Comparison of ENCODE assay signal across 2 cellular contexts in the genomic region with DNA sequence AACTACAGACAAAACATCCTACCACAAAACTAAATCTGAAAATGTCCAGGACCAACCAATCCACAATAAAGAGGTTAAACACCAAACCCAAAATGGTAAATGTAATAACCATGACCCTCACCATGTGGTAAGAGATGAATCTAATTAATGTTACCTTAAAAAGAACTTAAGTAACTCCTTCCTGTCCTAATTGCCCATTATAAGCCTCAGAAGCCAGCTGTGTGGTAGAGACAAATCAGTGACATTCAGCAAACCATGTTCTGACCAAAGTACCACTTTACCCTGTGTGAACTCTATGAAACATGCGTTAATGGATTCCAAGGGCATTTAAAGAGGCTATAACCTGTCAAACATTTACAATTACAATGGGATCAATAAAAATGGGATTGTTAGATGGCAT.
TF ChIP-seq lines count a peak whose summit lies in the region.

No MANE protein-coding gene starts in this region.

TF ChIP-seq in neural cell, 6 proteins besides CTCF, POLR2A, EP300 and RAD21:
- TF ChIP-seq, protein P1, sequence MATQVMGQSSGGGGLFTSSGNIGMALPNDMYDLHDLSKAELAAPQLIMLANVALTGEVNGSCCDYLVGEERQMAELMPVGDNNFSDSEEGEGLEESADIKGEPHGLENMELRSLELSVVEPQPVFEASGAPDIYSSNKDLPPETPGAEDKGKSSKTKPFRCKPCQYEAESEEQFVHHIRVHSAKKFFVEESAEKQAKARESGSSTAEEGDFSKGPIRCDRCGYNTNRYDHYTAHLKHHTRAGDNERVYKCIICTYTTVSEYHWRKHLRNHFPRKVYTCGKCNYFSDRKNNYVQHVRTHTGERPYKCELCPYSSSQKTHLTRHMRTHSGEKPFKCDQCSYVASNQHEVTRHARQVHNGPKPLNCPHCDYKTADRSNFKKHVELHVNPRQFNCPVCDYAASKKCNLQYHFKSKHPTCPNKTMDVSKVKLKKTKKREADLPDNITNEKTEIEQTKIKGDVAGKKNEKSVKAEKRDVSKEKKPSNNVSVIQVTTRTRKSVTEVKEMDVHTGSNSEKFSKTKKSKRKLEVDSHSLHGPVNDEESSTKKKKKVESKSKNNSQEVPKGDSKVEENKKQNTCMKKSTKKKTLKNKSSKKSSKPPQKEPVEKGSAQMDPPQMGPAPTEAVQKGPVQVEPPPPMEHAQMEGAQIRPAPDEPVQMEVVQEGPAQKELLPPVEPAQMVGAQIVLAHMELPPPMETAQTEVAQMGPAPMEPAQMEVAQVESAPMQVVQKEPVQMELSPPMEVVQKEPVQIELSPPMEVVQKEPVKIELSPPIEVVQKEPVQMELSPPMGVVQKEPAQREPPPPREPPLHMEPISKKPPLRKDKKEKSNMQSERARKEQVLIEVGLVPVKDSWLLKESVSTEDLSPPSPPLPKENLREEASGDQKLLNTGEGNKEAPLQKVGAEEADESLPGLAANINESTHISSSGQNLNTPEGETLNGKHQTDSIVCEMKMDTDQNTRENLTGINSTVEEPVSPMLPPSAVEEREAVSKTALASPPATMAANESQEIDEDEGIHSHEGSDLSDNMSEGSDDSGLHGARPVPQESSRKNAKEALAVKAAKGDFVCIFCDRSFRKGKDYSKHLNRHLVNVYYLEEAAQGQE (IDR thresholded peaks at IDR 0.05; ENCODE audit: borderline replicate concordance), result peak; percentile 19
- TF ChIP-seq POLR2AphosphoS5 (IDR thresholded peaks at IDR 0.05), result peak; percentile 55
- no peak for TF ChIP-seq SMC3 (conservative IDR thresholded peaks at IDR 0.05; ENCODE audit: poor library complexity)

TF ChIP-seq in GM23338, 12 proteins besides CTCF, POLR2A, EP300 and RAD21:
- TF ChIP-seq POLR2AphosphoS5 (IDR thresholded peaks at IDR 0.05; ENCODE audit: low read depth) (no peak), ZNF331 (CRISPR knock-in tag; IDR thresholded peaks at IDR 0.05; ENCODE audit: low read depth) (no peak)
- TF ChIP-seq, protein P1 (IDR thresholded peaks at IDR 0.05; ENCODE audit: unreplicated experiment), result no peak
TF ChIP-seq in GM23338: peak in this region for 0.
